8 cellular contexts compared by ENCODE assay signal in genomic region chr10:60099998-60100747, GRCh38.
DNase-seq lines count a peak whose midpoint lies in the region; ATAC-seq and TF ChIP-seq lines count a peak whose summit lies in the region.

No MANE protein-coding gene starts in this region.

- no peaks in the 10 kb centered on the region for H3K9me3 ChIP-seq in mucosa of descending colon

- ATAC-seq in HG03565 (IDR thresholded peaks at IDR 0.05; ENCODE audit: unreplicated experiment) (peak; percentile 39), esophagus mucosa (peak; percentile 68), mucosa of descending colon (peak; percentile 82)
- ATAC-seq in stimulated activated memory B cell treated with anti-CD40 and anti-IgM and Interleukin-4, amounts not matched to agents 10 μg/mL and 1 μg/mL and 100 μg/mL, for 72 hours, result no peak

- CTCF ChIA-PET in RWPE1 (lab: Yijun Ruan, JAX), result interaction anchor here (0.5 to 2.1 kb wide), 12 partner anchors 13 to 695 kb away, joined by 3 to 15 read pairs (median 5); no protein-coding TSS in a partner anchor

- H3K4me3 ChIP-seq in mucosa of descending colon, result no peak overlapping the region

- H3K27ac Mint-ChIP-seq in activated CD4-positive, alpha-beta T cell treated with anti-CD3 and anti-CD28 coated beads, Interleukin-2, amount 10 ng/mL, durations not matched to agents 24 days and 14 days, result no peak overlapping the region
- no peak overlapping the region for H3K27ac Mint-ChIP-seq in stimulated activated memory B cell treated with anti-CD40 and anti-IgM and Interleukin-4, amounts not matched to agents 10 μg/mL and 1 μg/mL and 100 μg/mL, for 72 hours

- no peaks in the 10 kb centered on the region for H3K36me3 ChIP-seq in mucosa of descending colon (ENCODE audit: low read depth)

- H3K27ac ChIP-seq in RWPE1, result no peak overlapping the region

- no peaks in the 10 kb centered on the region for H3K9me3 Mint-ChIP-seq in activated CD4-positive, alpha-beta T cell treated with anti-CD3 and anti-CD28 coated beads, Interleukin-2, amount 10 ng/mL, durations not matched to agents 24 days and 14 days
- no peaks in the 10 kb centered on the region for H3K9me3 Mint-ChIP-seq in stimulated activated memory B cell treated with anti-CD40 and anti-IgM and Interleukin-4, amounts not matched to agents 10 μg/mL and 1 μg/mL and 100 μg/mL, for 72 hours

- H3K27me3 Mint-ChIP-seq in activated CD4-positive, alpha-beta T cell treated with anti-CD3 and anti-CD28 coated beads, Interleukin-2, amount 10 ng/mL, durations not matched to agents 24 days and 14 days, result no peaks in the 10 kb centered on the region
- no peaks in the 10 kb centered on the region for H3K27me3 Mint-ChIP-seq in stimulated activated memory B cell treated with anti-CD40 and anti-IgM and Interleukin-4, amounts not matched to agents 10 μg/mL and 1 μg/mL and 100 μg/mL, for 72 hours

- peak; percentile 70 for TF ChIP-seq CTCF in RWPE1 (conservative IDR thresholded peaks at IDR 0.05; ENCODE audit: low read depth)
- TF ChIP-seq CTCF in mucosa of descending colon (IDR thresholded peaks at IDR 0.05), result no peak

- H3K36me3 Mint-ChIP-seq in activated CD4-positive, alpha-beta T cell treated with anti-CD3 and anti-CD28 coated beads, Interleukin-2, amount 10 ng/mL, durations not matched to agents 24 days and 14 days (ENCODE audit: low read depth), result peaks cover 3% of the 10 kb centered on the region
- peaks cover 11% of the 10 kb centered on the region for H3K36me3 Mint-ChIP-seq in stimulated activated memory B cell treated with anti-CD40 and anti-IgM and Interleukin-4, amounts not matched to agents 10 μg/mL and 1 μg/mL and 100 μg/mL, for 72 hours

- DNase-seq in activated CD4-positive, alpha-beta T cell treated with anti-CD3 and anti-CD28 coated beads, Interleukin-2, amount 10 ng/mL, durations not matched to agents 24 days and 14 days, result peak; percentile 66
- no peak for DNase-seq in activated CD4-positive, alpha-beta T cell treated with anti-CD3 and anti-CD28 coated beads, Interleukin-2, amount 50 U/mL, for 4 hours
- DNase-seq in RWPE1 (ENCODE audit: low spot score) (peak; percentile 32), mucosa of descending colon (peak in 1 of 3 donors; percentile 49), DMS153 (lab: John Stamatoyannopoulos, UW) (no peak)

- POLR2A ChIA-PET in RWPE1 (lab: Yijun Ruan, JAX; ENCODE audit: low non-redundant PET), result no interaction called here

- H3K4me1 ChIP-seq in mucosa of descending colon (ENCODE audit: low read depth), result no peaks in the 10 kb centered on the region

- H3K4me3 Mint-ChIP-seq in activated CD4-positive, alpha-beta T cell treated with anti-CD3 and anti-CD28 coated beads, Interleukin-2, amount 10 ng/mL, durations not matched to agents 24 days and 14 days, result no peak overlapping the region
- H3K4me3 Mint-ChIP-seq in stimulated activated memory B cell treated with anti-CD40 and anti-IgM and Interleukin-4, amounts not matched to agents 10 μg/mL and 1 μg/mL and 100 μg/mL, for 72 hours, result no peak overlapping the region

- intact Hi-C loops in activated CD4-positive, alpha-beta T cell treated with anti-CD3 and anti-CD28 coated beads, Interleukin-2, amount 10 ng/mL, durations not matched to agents 24 days and 14 days (cut with micrococcal nuclease), result loop anchor here (1.0 to 10.0 kb wide), 5 partner anchors 108 to 675 kb away; partner anchors contain the start of gene CDK1
- intact Hi-C loops in mucosa of descending colon (cut with DNase I, micrococcal nuclease), result loop anchor here (5.0 to 10.0 kb wide), 3 partner anchors 102 to 335 kb away; no protein-coding TSS in a partner anchor

- no peaks in the 10 kb centered on the region for H3K4me1 Mint-ChIP-seq in activated CD4-positive, alpha-beta T cell treated with anti-CD3 and anti-CD28 coated beads, Interleukin-2, amount 10 ng/mL, durations not matched to agents 24 days and 14 days
- H3K4me1 Mint-ChIP-seq in stimulated activated memory B cell treated with anti-CD40 and anti-IgM and Interleukin-4, amounts not matched to agents 10 μg/mL and 1 μg/mL and 100 μg/mL, for 72 hours, result no peaks in the 10 kb centered on the region

Comparison
In these comparisons a context has a peak if more than half of its experiments do, and no peak if none do; other contexts are left out.
1. DNase-seq: peak in activated CD4-positive, alpha-beta T cell treated with anti-CD3 and anti-CD28 coated beads, Interleukin-2, amount 10 ng/mL, durations not matched to agents 24 days and 14 days (single experiment) and RWPE1 (single experiment); none in activated CD4-positive, alpha-beta T cell treated with anti-CD3 and anti-CD28 coated beads, Interleukin-2, amount 50 U/mL, for 4 hours (0 of 2) and DMS153 (single experiment).